8 cellular contexts compared by ENCODE assay signal in genomic region chr1:90850925-90851710, GRCh38.
DNase-seq lines count a peak whose midpoint lies in the region; ATAC-seq, FAIRE-seq and TF ChIP-seq lines count a peak whose summit lies in the region.

No MANE protein-coding gene starts in this region.

- no peaks in the 10 kb centered on the region for H3K27me3 ChIP-seq in BE2C
- H3K27me3 ChIP-seq in muscle layer of colon (ENCODE audit: control insufficient read depth in 1 of 2, insufficient read depth in 2 of 2, low read length in 2 of 2) = no peaks in the 10 kb centered on the region

- H3K4me3 ChIP-seq in BE2C (ENCODE audit: low read depth, low read length) (peak overlapping the region; percentile 69), muscle layer of colon (ENCODE audit: low read depth in 1 of 2, low read length in 2 of 2) (peak overlapping the region; percentile 65 to 84)

- H3K9me3 ChIP-seq in BE2C = no peaks in the 10 kb centered on the region
- no peaks in the 10 kb centered on the region for H3K9me3 ChIP-seq in muscle layer of colon (ENCODE audit: low read length)

- peak overlapping the region; percentile 61 for H3K27ac ChIP-seq in muscle layer of colon (ENCODE audit: low read depth, low read length)

- peak; percentile 38 for TF ChIP-seq CTCF in BE2C (IDR thresholded peaks at IDR 0.05; ENCODE audit: low read depth, low read length)

- ATAC-seq in HG03378 (IDR thresholded peaks at IDR 0.05; ENCODE audit: unreplicated experiment) = peak; percentile 82

- DNase-seq in BE2C (peak; percentile 80), GM19239 (ENCODE audit: insufficient read length, low spot score) (peak; percentile 85), NCI-H82 treated with DMSO at 0.1 percent for 48 hours (lab: John Stamatoyannopoulos, UW; ENCODE audit: unreplicated experiment) (peak; percentile 50), erythroblast (lab: John Stamatoyannopoulos, UW) (peak; percentile 87 to 91)
- DNase-seq in activated CD8-positive, alpha-beta memory T cell treated with anti-CD3 and anti-CD28 coated beads, Interleukin-2, amount 50 U/mL, for 4 hours = peak; percentile 75
- DNase-seq in stimulated activated CD8-positive, alpha-beta memory T cell treated with anti-CD3 and anti-CD28 coated beads, Interleukin-4, amount 100 ng/mL, for 48 hours = peak; percentile 84

- H3K4me1 ChIP-seq in BE2C = no peaks in the 10 kb centered on the region
- peaks cover 4% of the 10 kb centered on the region for H3K4me1 ChIP-seq in muscle layer of colon (ENCODE audit: insufficient read depth, low read length)

- peak; percentile 45 for FAIRE-seq in GM19239 (lab: Jason Lieb, UNC)

- H3K9ac ChIP-seq in muscle layer of colon (ENCODE audit: low read length) = peak overlapping the region; percentile 33

- no peaks in the 10 kb centered on the region for H3K36me3 ChIP-seq in BE2C
- no peaks in the 10 kb centered on the region for H3K36me3 ChIP-seq in muscle layer of colon (ENCODE audit: insufficient read depth, low read length)

- no peak for TF ChIP-seq POLR2A in erythroblast (IDR thresholded peaks at IDR 0.05; ENCODE audit: low read length)

Comparison
In these comparisons a context has a peak if more than half of its experiments do, and no peak if none do; other contexts are left out.
1. Peak in every context shown above with its lines: DNase-seq, ATAC-seq, H3K4me3 ChIP-seq and H3K27ac ChIP-seq.